ENCODE assay signal across 10 cellular contexts in genomic region chr13:44184740-44185139, GRCh38.
"Had no signal": no experiment of that assay in that cellular context is flagged by ENCODE, and none has a peak within 500 bp of the region (broad histone marks: within the 10 kb centered on the region; RNA-seq: fewer than 3 reads in every experiment).

No MANE protein-coding gene starts in this region.

- H3K27ac Mint-ChIP-seq: GM23338, HFFc6 had no signal

- ATAC-seq: GM23338, HCT116 had no signal

- H3K9ac ChIP-seq: GM23248 had no signal

- H3K4me3 ChIP-seq: GM23248, GM23338, HAP-1 had no signal

- H3K4me1 Mint-ChIP-seq: GM23338 had no signal

- H3K4me1 ChIP-seq: HAP-1 had no signal

- H2AFZ ChIP-seq: GM23248, GM23338 had no signal

- DNase-seq: GM23248, GOT3, H7, HCEC 1CT, HFFc6 had no signal

- H3K9me3 Mint-ChIP-seq: HFFc6 had no signal

- H3K36me3 ChIP-seq: HAP-1 had no signal

- FAIRE-seq: H1, H54 had no signal

- H3K4me3 Mint-ChIP-seq: GM23338, HFFc6 had no signal

- H3K9me3 ChIP-seq: HAP-1 had no signal

- H3K27ac ChIP-seq: GM23248 had no signal

- H3K4me2 ChIP-seq: GM23338 had no signal
